In the genomic region with DNA sequence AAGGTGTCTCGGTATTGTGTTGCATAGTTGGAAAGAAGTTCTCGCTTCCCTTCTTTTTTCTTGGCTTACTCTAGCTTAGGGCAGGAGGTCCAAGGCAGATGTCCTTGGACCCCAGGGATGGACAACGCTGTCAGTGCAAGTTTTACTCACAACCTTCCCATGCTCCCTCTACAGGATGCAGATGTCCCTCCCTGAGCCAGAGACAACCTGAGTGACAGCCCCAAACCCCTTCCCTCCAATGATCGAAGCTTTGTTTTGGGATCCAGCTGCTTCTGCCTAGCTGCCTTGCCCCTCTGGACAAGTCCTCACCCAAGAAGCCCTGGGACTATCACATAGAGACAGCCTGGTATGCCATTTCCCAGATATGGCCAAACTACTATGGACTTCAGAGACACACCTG, we compare ENCODE assay signal across 4 cellular contexts.
TF ChIP-seq lines count a peak whose summit lies in the region.

No MANE protein-coding gene starts in this region.

TF ChIP-seq in HepG2, 621 proteins besides CTCF, POLR2A, EP300 and RAD21 (continues in another document):
- TF ChIP-seq, protein P1, sequence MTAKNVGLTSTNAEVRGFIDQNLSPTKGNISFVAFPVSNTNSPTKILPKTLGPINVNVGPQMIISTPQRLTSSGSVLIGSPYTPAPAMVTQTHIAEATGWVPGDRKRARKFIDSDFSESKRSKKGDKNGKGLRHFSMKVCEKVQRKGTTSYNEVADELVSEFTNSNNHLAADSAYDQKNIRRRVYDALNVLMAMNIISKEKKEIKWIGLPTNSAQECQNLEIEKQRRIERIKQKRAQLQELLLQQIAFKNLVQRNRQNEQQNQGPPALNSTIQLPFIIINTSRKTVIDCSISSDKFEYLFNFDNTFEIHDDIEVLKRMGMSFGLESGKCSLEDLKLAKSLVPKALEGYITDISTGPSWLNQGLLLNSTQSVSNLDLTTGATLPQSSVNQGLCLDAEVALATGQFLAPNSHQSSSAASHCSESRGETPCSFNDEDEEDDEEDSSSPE (CRISPR knock-in tag; IDR thresholded peaks at IDR 0.05): no peak
- TF ChIP-seq, protein P2, sequence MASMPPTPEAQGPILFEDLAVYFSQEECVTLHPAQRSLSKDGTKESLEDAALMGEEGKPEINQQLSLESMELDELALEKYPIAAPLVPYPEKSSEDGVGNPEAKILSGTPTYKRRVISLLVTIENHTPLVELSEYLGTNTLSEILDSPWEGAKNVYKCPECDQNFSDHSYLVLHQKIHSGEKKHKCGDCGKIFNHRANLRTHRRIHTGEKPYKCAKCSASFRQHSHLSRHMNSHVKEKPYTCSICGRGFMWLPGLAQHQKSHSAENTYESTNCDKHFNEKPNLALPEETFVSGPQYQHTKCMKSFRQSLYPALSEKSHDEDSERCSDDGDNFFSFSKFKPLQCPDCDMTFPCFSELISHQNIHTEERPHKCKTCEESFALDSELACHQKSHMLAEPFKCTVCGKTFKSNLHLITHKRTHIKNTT (CRISPR knock-in tag; IDR thresholded peaks at IDR 0.05): no peak
- TF ChIP-seq ISX (CRISPR knock-in tag; conservative IDR thresholded peaks at IDR 0.05) (no peak), JDP2 (CRISPR knock-in tag; IDR thresholded peaks at IDR 0.05; ENCODE audit: borderline replicate concordance) (no peak), RBM39 (IDR thresholded peaks at IDR 0.05; ENCODE audit: low read depth, low read length, poor library complexity, severe bottlenecking) (no peak), MBNL3 (CRISPR knock-in tag; conservative IDR thresholded peaks at IDR 0.05) (no peak), ZNF782 (CRISPR knock-in tag; IDR thresholded peaks at IDR 0.05; ENCODE audit: borderline replicate concordance) (no peak)
- TF ChIP-seq, protein P3, sequence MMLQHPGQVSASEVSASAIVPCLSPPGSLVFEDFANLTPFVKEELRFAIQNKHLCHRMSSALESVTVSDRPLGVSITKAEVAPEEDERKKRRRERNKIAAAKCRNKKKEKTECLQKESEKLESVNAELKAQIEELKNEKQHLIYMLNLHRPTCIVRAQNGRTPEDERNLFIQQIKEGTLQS (CRISPR knock-in tag; IDR thresholded peaks at IDR 0.05): no peak
- TF ChIP-seq, protein P4, sequence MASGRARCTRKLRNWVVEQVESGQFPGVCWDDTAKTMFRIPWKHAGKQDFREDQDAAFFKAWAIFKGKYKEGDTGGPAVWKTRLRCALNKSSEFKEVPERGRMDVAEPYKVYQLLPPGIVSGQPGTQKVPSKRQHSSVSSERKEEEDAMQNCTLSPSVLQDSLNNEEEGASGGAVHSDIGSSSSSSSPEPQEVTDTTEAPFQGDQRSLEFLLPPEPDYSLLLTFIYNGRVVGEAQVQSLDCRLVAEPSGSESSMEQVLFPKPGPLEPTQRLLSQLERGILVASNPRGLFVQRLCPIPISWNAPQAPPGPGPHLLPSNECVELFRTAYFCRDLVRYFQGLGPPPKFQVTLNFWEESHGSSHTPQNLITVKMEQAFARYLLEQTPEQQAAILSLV (CRISPR knock-in tag; IDR thresholded peaks at IDR 0.05; ENCODE audit: borderline replicate concordance): no peak

TF ChIP-seq in HCT116, 20 proteins besides CTCF, POLR2A, EP300 and RAD21:
- TF ChIP-seq SRF (IDR thresholded peaks at IDR 0.05; ENCODE audit: low read depth): no peak
- TF ChIP-seq YY1 (IDR thresholded peaks at IDR 0.05; ENCODE audit: extremely low read depth, insufficient replicate concordance, low read depth, low read length): no peak
- no peak for TF ChIP-seq ZNF274 (IDR thresholded peaks at IDR 0.05; ENCODE audit: low read depth, low read length)

TF ChIP-seq in H1, 55 proteins besides CTCF, POLR2A, EP300 and RAD21:
- no peak for TF ChIP-seq GTF2F1 (IDR thresholded peaks at IDR 0.05; ENCODE audit: borderline replicate concordance, low read depth, low read length)
- TF ChIP-seq SRF (IDR thresholded peaks at IDR 0.05; ENCODE audit: low read depth, low read length): no peak
- TF ChIP-seq NANOG (IDR thresholded peaks at IDR 0.05; ENCODE audit: insufficient read depth, low read depth, low read length, poor library complexity, severe bottlenecking): no peak
- no peak for TF ChIP-seq KDM4A (IDR thresholded peaks at IDR 0.05; ENCODE audit: low read depth, low read length, severe bottlenecking)
- no peak for TF ChIP-seq SP2 (IDR thresholded peaks at IDR 0.05; ENCODE audit: low read length)
- no peak for TF ChIP-seq NRF1 (IDR thresholded peaks at IDR 0.05; ENCODE audit: low read depth, low read length)
- TF ChIP-seq CBX5 (IDR thresholded peaks at IDR 0.05; ENCODE audit: low read depth, low read length): no peak
- no peak for TF ChIP-seq CHD2 (IDR thresholded peaks at IDR 0.05; ENCODE audit: low read length)
- TF ChIP-seq RFX5 (IDR thresholded peaks at IDR 0.05; ENCODE audit: borderline replicate concordance, low read depth, low read length): no peak
- no peak for TF ChIP-seq BACH1 (IDR thresholded peaks at IDR 0.05; ENCODE audit: low read length)
- no peak for TF ChIP-seq SP1 (IDR thresholded peaks at IDR 0.05; ENCODE audit: low read depth, low read length)
- TF ChIP-seq TEAD4 (IDR thresholded peaks at IDR 0.05; ENCODE audit: low read depth, low read length): no peak
- no peak for TF ChIP-seq RNF2 (IDR thresholded peaks at IDR 0.05; ENCODE audit: borderline replicate concordance, low read depth, low read length, missing control alignments, poor library complexity, severe bottlenecking)
- TF ChIP-seq, protein P5, sequence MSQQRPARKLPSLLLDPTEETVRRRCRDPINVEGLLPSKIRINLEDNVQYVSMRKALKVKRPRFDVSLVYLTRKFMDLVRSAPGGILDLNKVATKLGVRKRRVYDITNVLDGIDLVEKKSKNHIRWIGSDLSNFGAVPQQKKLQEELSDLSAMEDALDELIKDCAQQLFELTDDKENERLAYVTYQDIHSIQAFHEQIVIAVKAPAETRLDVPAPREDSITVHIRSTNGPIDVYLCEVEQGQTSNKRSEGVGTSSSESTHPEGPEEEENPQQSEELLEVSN (IDR thresholded peaks at IDR 0.05): no peak
- TF ChIP-seq CREB1 (IDR thresholded peaks at IDR 0.05): no peak
- no peak for TF ChIP-seq CEBPB (IDR thresholded peaks at IDR 0.05; ENCODE audit: low read depth, low read length)
- no peak for TF ChIP-seq JUND (IDR thresholded peaks at IDR 0.05; ENCODE audit: low read length)
- TF ChIP-seq YY1 (IDR thresholded peaks at IDR 0.05; ENCODE audit: low read depth, low read length): no peak
- no peak for TF ChIP-seq SAP30 (IDR thresholded peaks at IDR 0.05; ENCODE audit: insufficient read depth, insufficient replicate concordance, low read length)
- TF ChIP-seq SIRT6 (IDR thresholded peaks at IDR 0.05; ENCODE audit: low read length): no peak

TF ChIP-seq in HEK293T, 16 proteins besides CTCF, POLR2A, EP300 and RAD21:
- no peak for TF ChIP-seq SP1 (IDR thresholded peaks at IDR 0.05)
- TF ChIP-seq, protein P6, sequence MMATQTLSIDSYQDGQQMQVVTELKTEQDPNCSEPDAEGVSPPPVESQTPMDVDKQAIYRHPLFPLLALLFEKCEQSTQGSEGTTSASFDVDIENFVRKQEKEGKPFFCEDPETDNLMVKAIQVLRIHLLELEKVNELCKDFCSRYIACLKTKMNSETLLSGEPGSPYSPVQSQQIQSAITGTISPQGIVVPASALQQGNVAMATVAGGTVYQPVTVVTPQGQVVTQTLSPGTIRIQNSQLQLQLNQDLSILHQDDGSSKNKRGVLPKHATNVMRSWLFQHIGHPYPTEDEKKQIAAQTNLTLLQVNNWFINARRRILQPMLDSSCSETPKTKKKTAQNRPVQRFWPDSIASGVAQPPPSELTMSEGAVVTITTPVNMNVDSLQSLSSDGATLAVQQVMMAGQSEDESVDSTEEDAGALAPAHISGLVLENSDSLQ (IDR thresholded peaks at IDR 0.05): no peak
